ENCODE assay signal across 20 cellular contexts in the genomic region with DNA sequence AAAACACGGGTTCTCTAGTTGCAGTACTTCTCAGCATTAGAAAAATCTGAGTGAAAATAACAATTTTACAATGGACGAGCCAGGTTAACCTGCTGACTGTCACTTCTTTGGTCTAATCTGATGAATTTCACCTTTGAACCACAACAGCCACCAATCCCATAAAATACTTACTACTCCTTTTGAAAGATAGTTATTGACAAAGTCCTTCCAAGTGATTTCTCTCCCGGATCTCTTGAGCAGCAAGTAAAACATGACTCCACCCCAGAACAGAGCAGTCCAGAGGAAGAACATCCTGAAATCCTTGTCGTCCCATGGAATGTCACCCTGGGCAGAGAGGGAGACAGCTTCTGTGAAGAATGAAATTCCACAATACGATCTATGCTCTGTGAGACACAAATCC. TPM values are rescaled to one million over a fixed set of nuclear protein-coding genes. Genes with fewer than 3 reads are reported as not detected.
"Had no signal": no experiment of that assay in that cellular context is flagged by ENCODE, and none has a peak within 500 bp of the region (broad histone marks: within the 10 kb centered on the region; RNA-seq: fewer than 3 reads in every experiment).

No MANE protein-coding gene starts in this region.

- H3K27me3 ChIP-seq: ovary, right lobe of liver, tibial artery had no signal

- H3K4me1 ChIP-seq: right lobe of liver, tibial artery had no signal

- H3K27ac Mint-ChIP-seq: activated CD4-positive, alpha-beta T cell treated with anti-CD3 and anti-CD28 coated beads for 36 hours; activated CD8-positive, alpha-beta memory T cell treated with anti-CD3 and anti-CD28 coated beads, Interleukin-2, amount 10 ng/mL, durations not matched to agents 7 days and 5 days; activated naive CD8-positive, alpha-beta T cell treated with anti-CD3 and anti-CD28 coated beads, Interleukin-2, amount 50 U/mL, for 24 hours; activated T-helper 2 cell treated with anti-CD3 and anti-CD28 coated beads, Interferon-gamma antibody, Interleukin-2, Interleukin-4, amounts not matched to agents 10 μg/mL and 5 μg/mL and 100 μg/mL, durations not matched to agents 14 hours and 24 hours and 36 hours; natural killer cell had no signal

- H3K27me3 Mint-ChIP-seq: activated CD4-positive, alpha-beta memory T cell treated with anti-CD3 and anti-CD28 coated beads, Interleukin-2, amount 10 ng/mL, durations not matched to agents 7 days and 5 days; activated CD4-positive, alpha-beta T cell treated with anti-CD3 and anti-CD28 coated beads for 36 hours; activated CD8-positive, alpha-beta memory T cell treated with anti-CD3 and anti-CD28 coated beads, Interleukin-2, amount 10 ng/mL, durations not matched to agents 7 days and 5 days; activated naive CD8-positive, alpha-beta T cell treated with anti-CD3 and anti-CD28 coated beads, Interleukin-2, amount 50 U/mL, for 24 hours had no signal

- H3K27ac ChIP-seq: ovary, right lobe of liver, tibial artery, WERI-Rb-1 had no signal

- H3K4me3 Mint-ChIP-seq: activated CD4-positive, alpha-beta memory T cell treated with anti-CD3 and anti-CD28 coated beads, Interleukin-2, amount 10 ng/mL, durations not matched to agents 7 days and 5 days; activated CD4-positive, alpha-beta T cell treated with anti-CD3 and anti-CD28 coated beads for 36 hours; activated CD8-positive, alpha-beta memory T cell treated with anti-CD3 and anti-CD28 coated beads, Interleukin-2, amount 10 ng/mL, durations not matched to agents 7 days and 5 days; activated naive CD8-positive, alpha-beta T cell treated with anti-CD3 and anti-CD28 coated beads, Interleukin-2, amount 50 U/mL, for 24 hours; natural killer cell had no signal

- H3K4me3 ChIP-seq: ovary, right lobe of liver, smooth muscle cell, tibial artery had no signal

- ATAC-seq: activated CD4-positive, alpha-beta T cell treated with anti-CD3 and anti-CD28 coated beads for 36 hours; activated CD8-positive, alpha-beta memory T cell treated with anti-CD3 and anti-CD28 coated beads, Interleukin-2, amount 10 ng/mL, durations not matched to agents 7 days and 5 days; activated naive CD8-positive, alpha-beta T cell treated with anti-CD3 and anti-CD28 coated beads, Interleukin-2, amount 50 U/mL, for 24 hours; natural killer cell; right lobe of liver had no signal

- H3K9me3 Mint-ChIP-seq: activated CD4-positive, alpha-beta memory T cell treated with anti-CD3 and anti-CD28 coated beads, Interleukin-2, amount 10 ng/mL, durations not matched to agents 7 days and 5 days; activated naive CD8-positive, alpha-beta T cell treated with anti-CD3 and anti-CD28 coated beads, Interleukin-2, amount 50 U/mL, for 24 hours; activated T-helper 2 cell treated with anti-CD3 and anti-CD28 coated beads, Interferon-gamma antibody, Interleukin-2, Interleukin-4, amounts not matched to agents 10 μg/mL and 5 μg/mL and 100 μg/mL, durations not matched to agents 14 hours and 24 hours and 36 hours; natural killer cell had no signal

- H3K36me3 ChIP-seq: ovary had no signal

- H3K4me2 ChIP-seq: smooth muscle cell had no signal

- DNase-seq: activated CD4-positive, alpha-beta memory T cell treated with anti-CD3 and anti-CD28 coated beads, Interleukin-2, amount 10 ng/mL, durations not matched to agents 7 days and 5 days; activated CD4-positive, alpha-beta T cell treated with anti-CD3 and anti-CD28 coated beads for 36 hours; activated CD8-positive, alpha-beta memory T cell treated with anti-CD3 and anti-CD28 coated beads, Interleukin-2, amount 10 ng/mL, durations not matched to agents 7 days and 5 days; activated naive CD4-positive, alpha-beta T cell treated with Interleukin-2 at 50 U/mL for 16 hours; activated naive CD8-positive, alpha-beta T cell treated with anti-CD3 and anti-CD28 coated beads, Interleukin-2, amount 50 U/mL, for 24 hours; aorta; cortex of kidney; effector CD8-positive, alpha-beta T cell; kidney; mesenchymal stem cell; natural killer cell; ovary; right lobe of liver; stimulated activated CD4-positive, alpha-beta T cell treated with anti-CD3 and anti-CD28 coated beads, Interleukin-4, amount 100 ng/mL, for 4 hours; stimulated activated naive CD4-positive, alpha-beta T cell treated with Interleukin-2 at 50 U/mL for 16 hours; T-helper 2 cell; tibial artery; WERI-Rb-1 had no signal

- H3K9me3 ChIP-seq: ovary, right lobe of liver, tibial artery had no signal

RNA-seq across cellular contexts. Expression of gene PRELID3A, which starts 40.9 kb away (rescaled TPM):
- total RNA-seq: natural killer cell had no signal
